In genomic region chr7:12518920-12519681, GRCh38 we compare ENCODE assay signal across 7 cellular contexts. TPM values are rescaled to one million over a fixed set of nuclear protein-coding genes. Genes with fewer than 3 reads are reported as not detected.
DNase-seq lines count a peak whose midpoint lies in the region; ATAC-seq and TF ChIP-seq lines count a peak whose summit lies in the region.

No MANE protein-coding gene starts in this region.

- POLR2A ChIA-PET in CD4-positive, alpha-beta T cell (lab: Charles Lee), result no interaction called here

- H3K36me3 Mint-ChIP-seq in CD4-positive, alpha-beta T cell (ENCODE audit: low read depth), result no peaks in the 10 kb centered on the region

- peaks cover 45% of the 10 kb centered on the region for H3K27me3 Mint-ChIP-seq in CD4-positive, alpha-beta T cell

- in situ Hi-C loops in GM13977 (cut with MboI; ENCODE audit: low pct_unique_long_range_greater_than_20kb, low sequenced_read_pairs, unreplicated experiment) (no loop called here), astrocyte of the spinal cord (cut with HindIII; ENCODE audit: low sequenced_read_pairs) (no loop called here)

- H3K27ac ChIP-seq in CD4-positive, alpha-beta T cell (ENCODE audit: low read depth, low read length), result no peak overlapping the region

- intact Hi-C loops in CD4-positive, alpha-beta T cell (cut with DNase I, micrococcal nuclease), result no loop called here

- no peaks in the 10 kb centered on the region for H3K9me3 ChIP-seq in CD4-positive, alpha-beta T cell (ENCODE audit: control insufficient read depth, low read length)

- peak; percentile 91 for ATAC-seq in GM21717 (IDR thresholded peaks at IDR 0.05; ENCODE audit: unreplicated experiment)
- ATAC-seq in CD4-positive, alpha-beta T cell (ENCODE audit: poor library complexity), result no peak

- no peak overlapping the region for H3K4me3 Mint-ChIP-seq in CD4-positive, alpha-beta T cell

- H3K4me3 ChIP-seq in astrocyte of the spinal cord (ENCODE audit: low read depth, low read length), result no peak overlapping the region
- no peak overlapping the region for H3K4me3 ChIP-seq in retinal pigment epithelial cell (ENCODE audit: low read length)

- TF ChIP-seq CTCF in GM13977 (IDR thresholded peaks at IDR 0.05; ENCODE audit: extremely low read depth, insufficient read depth, missing control alignments), result peak; percentile 50
- TF ChIP-seq CTCF in astrocyte of the spinal cord (IDR thresholded peaks at IDR 0.05; ENCODE audit: low read depth, low read length), result peak; percentile 62
- peak; percentile 72 for TF ChIP-seq CTCF in retinal pigment epithelial cell (conservative IDR thresholded peaks at IDR 0.05; ENCODE audit: low read depth, low read length)
- TF ChIP-seq CTCF in CD4-positive, alpha-beta T cell (IDR thresholded peaks at IDR 0.05), result no peak

- H3K4me1 Mint-ChIP-seq in CD4-positive, alpha-beta T cell (ENCODE audit: low read depth), result no peaks in the 10 kb centered on the region

- no peak overlapping the region for H3K27ac Mint-ChIP-seq in CD4-positive, alpha-beta T cell

- DNase-seq in GM13977 (ENCODE audit: low spot score), result no peak
- DNase-seq in HT-29 (ENCODE audit: low spot score), result peak; percentile 34
- peak; percentile 4 for DNase-seq in astrocyte of the spinal cord (ENCODE audit: low read depth, low spot score)
- no peak for DNase-seq in retinal pigment epithelial cell (ENCODE audit: low read depth)
- DNase-seq in CD4-positive, alpha-beta T cell, result no peak
- no peak for DNase-seq in COR-L47 (lab: John Stamatoyannopoulos, UW)

- CTCF ChIA-PET in CD4-positive, alpha-beta T cell (lab: Charles Lee), result no interaction called here

- H3K9me3 Mint-ChIP-seq in CD4-positive, alpha-beta T cell, result peaks cover 13% of the 10 kb centered on the region

- peaks cover 6% of the 10 kb centered on the region for H3K27me3 ChIP-seq in CD4-positive, alpha-beta T cell (ENCODE audit: control insufficient read depth, insufficient read depth, low read length)

RNA-seq across cellular contexts. Expression of gene SCIN, which starts 51.4 kb away (rescaled TPM):
- total RNA-seq in HT-29 (2014; rRNA removed; shearing (Covaris generic)), result 0.76 and 1.5 TPM in 2 replicates
- under 1 TPM in 1 of 2 experiments, not detected in 1; 0.08 TPM for total RNA-seq in CD4-positive, alpha-beta T cell

Comparison
In these comparisons a context has a peak if more than half of its experiments do, and no peak if none do; other contexts are left out.
1. DNase-seq: peak in HT-29 (single experiment) and astrocyte of the spinal cord (single experiment); none in GM13977 (single experiment), retinal pigment epithelial cell (single experiment), CD4-positive, alpha-beta T cell (0 of 10) and COR-L47 (single experiment).